ENCODE assay signal across 13 cellular contexts in the genomic region with DNA sequence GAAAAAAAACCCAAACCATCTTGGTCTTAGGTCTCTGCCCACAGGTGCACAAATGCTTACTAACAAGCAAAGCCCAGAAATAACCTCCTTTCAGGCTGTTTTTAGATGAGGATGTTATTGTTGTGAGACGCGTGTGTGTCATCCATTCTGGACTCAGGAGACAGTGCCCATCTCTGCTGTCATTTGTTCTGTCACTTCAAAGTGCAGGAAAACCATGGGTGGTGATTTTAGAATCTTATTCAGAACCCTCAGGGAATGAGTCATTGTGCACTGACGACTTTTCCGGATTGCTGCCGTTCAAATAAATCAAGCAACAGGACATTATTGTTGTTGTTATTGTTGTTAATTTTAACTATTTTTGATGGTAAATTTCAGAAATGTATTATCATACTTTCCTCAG.
DNase-seq lines count a peak whose midpoint lies in the region; ATAC-seq and TF ChIP-seq lines count a peak whose summit lies in the region.
"Had no signal": no experiment of that assay in that cellular context is flagged by ENCODE, and none has a peak within 500 bp of the region (broad histone marks: within the 10 kb centered on the region; RNA-seq: fewer than 3 reads in every experiment).

No MANE protein-coding gene starts in this region.

- intact Hi-C loops in CD8-positive, alpha-beta T cell (cut with DNase I, micrococcal nuclease) = no loop called here

- H3K36me3 ChIP-seq in CD8-positive, alpha-beta T cell (ENCODE audit: insufficient read depth, low read length) = no peaks in the 10 kb centered on the region
- H3K36me3 ChIP-seq in suprapubic skin = no peaks in the 10 kb centered on the region

- CTCF ChIA-PET in CD8-positive, alpha-beta T cell (lab: Charles Lee) = interaction anchor here (0.6 kb wide), 1 partner anchor 1026 kb away, joined by 3 read pairs; no protein-coding TSS in a partner anchor

- POLR2A ChIA-PET in CD8-positive, alpha-beta T cell (lab: Charles Lee) = no interaction called here

- DNase-seq in AG08395 (ENCODE audit: low spot score) (peak; percentile 48), fibroblast of mammary gland (ENCODE audit: low read depth) (peak; percentile 59), NCI-H510A treated with DMSO at 0.1 percent for 48 hours (lab: John Stamatoyannopoulos, UW) (no peak), suprapubic skin (ENCODE audit: low spot score in 2 of 2) (no peak), cerebellar cortex (ENCODE audit: low spot score) (no peak)
- peak in 1 of 7 experiments; percentile 21 for DNase-seq in CD8-positive, alpha-beta T cell
- DNase-seq in T-helper 2 cell treated with Interferon-gamma antibody and Interleukin-4, amounts not matched to agents 5 μg/mL and 100 μg/mL, for 36 hours (ENCODE audit: low spot score) = peak; percentile 18
- DNase-seq: activated B cell treated with CpG ODN at 0.5 μM for 24 hours; endodermal cell; NCI-H1105; NCI-H748 treated with DMSO at 0.1 percent for 48 hours; stimulated activated CD4-positive, alpha-beta T cell treated with anti-CD3 and anti-CD28 coated beads, Interleukin-2, amount 100 ng/mL, for 48 hours had no signal

- TF ChIP-seq POLR2A in suprapubic skin (IDR thresholded peaks at IDR 0.05) = no peak

- no peaks in the 10 kb centered on the region for H3K9me3 ChIP-seq in CD8-positive, alpha-beta T cell (ENCODE audit: low read length)
- no peaks in the 10 kb centered on the region for H3K9me3 ChIP-seq in suprapubic skin

- no peak for TF ChIP-seq CTCF in CD8-positive, alpha-beta T cell (IDR thresholded peaks at IDR 0.05)
- TF ChIP-seq CTCF in fibroblast of mammary gland (conservative IDR thresholded peaks at IDR 0.05; ENCODE audit: control insufficient read depth, insufficient read depth, low read depth, low read length) (no peak), suprapubic skin (IDR thresholded peaks at IDR 0.05) (no peak)

- H3K36me3 Mint-ChIP-seq in CD8-positive, alpha-beta T cell = no peaks in the 10 kb centered on the region
- peaks cover 7% of the 10 kb centered on the region for H3K36me3 Mint-ChIP-seq in T-helper 2 cell treated with Interferon-gamma antibody and Interleukin-4, amounts not matched to agents 5 μg/mL and 100 μg/mL, for 36 hours (ENCODE audit: low read depth)

- no peak overlapping the region for H3K27ac ChIP-seq in CD8-positive, alpha-beta T cell (ENCODE audit: low read depth, low read length)
- no peak overlapping the region for H3K27ac ChIP-seq in suprapubic skin

- H3K27ac Mint-ChIP-seq in CD8-positive, alpha-beta T cell = no peak overlapping the region
- peak overlapping the region; percentile 47 for H3K27ac Mint-ChIP-seq in T-helper 2 cell treated with Interferon-gamma antibody and Interleukin-4, amounts not matched to agents 5 μg/mL and 100 μg/mL, for 36 hours
- H3K27ac Mint-ChIP-seq: activated B cell treated with CpG ODN at 0.5 μM for 24 hours, endodermal cell had no signal

- H3K4me1 Mint-ChIP-seq in CD8-positive, alpha-beta T cell (ENCODE audit: low read depth) = no peaks in the 10 kb centered on the region
- peaks cover 21% of the 10 kb centered on the region for H3K4me1 Mint-ChIP-seq in T-helper 2 cell treated with Interferon-gamma antibody and Interleukin-4, amounts not matched to agents 5 μg/mL and 100 μg/mL, for 36 hours (ENCODE audit: low read depth)
- H3K4me1 Mint-ChIP-seq: endodermal cell had no signal

- ATAC-seq in CD8-positive, alpha-beta T cell = peak; percentile 48

- no peak overlapping the region for H3K4me3 Mint-ChIP-seq in CD8-positive, alpha-beta T cell
- no peak overlapping the region for H3K4me3 Mint-ChIP-seq in T-helper 2 cell treated with Interferon-gamma antibody and Interleukin-4, amounts not matched to agents 5 μg/mL and 100 μg/mL, for 36 hours
- H3K4me3 Mint-ChIP-seq: activated B cell treated with CpG ODN at 0.5 μM for 24 hours, endodermal cell had no signal

- H3K27me3 ChIP-seq in CD8-positive, alpha-beta T cell (ENCODE audit: insufficient read depth, low read length) = no peaks in the 10 kb centered on the region
- no peaks in the 10 kb centered on the region for H3K27me3 ChIP-seq in suprapubic skin

- H3K27me3 Mint-ChIP-seq in CD8-positive, alpha-beta T cell (ENCODE audit: low read depth) = peaks cover 23% of the 10 kb centered on the region
- H3K27me3 Mint-ChIP-seq in T-helper 2 cell treated with Interferon-gamma antibody and Interleukin-4, amounts not matched to agents 5 μg/mL and 100 μg/mL, for 36 hours (ENCODE audit: low read depth) = no peaks in the 10 kb centered on the region

- TF ChIP-seq EP300 in suprapubic skin (IDR thresholded peaks at IDR 0.05) = no peak

- H3K4me3 ChIP-seq in CD8-positive, alpha-beta T cell (ENCODE audit: low read depth, low read length) = no peak overlapping the region
- H3K4me3 ChIP-seq in fibroblast of mammary gland (ENCODE audit: control insufficient read depth, low read depth, low read length) (no peak overlapping the region), suprapubic skin (no peak overlapping the region)
- H3K4me3 ChIP-seq: lung had no signal

- 45% methylated on average over 5 of the region's 5 CpGs for WGBS in suprapubic skin

- H3K9me3 Mint-ChIP-seq in CD8-positive, alpha-beta T cell = no peaks in the 10 kb centered on the region
- H3K9me3 Mint-ChIP-seq in T-helper 2 cell treated with Interferon-gamma antibody and Interleukin-4, amounts not matched to agents 5 μg/mL and 100 μg/mL, for 36 hours = peaks cover 14% of the 10 kb centered on the region
- H3K9me3 Mint-ChIP-seq: activated B cell treated with CpG ODN at 0.5 μM for 24 hours, endodermal cell had no signal

- H3K4me1 ChIP-seq in CD8-positive, alpha-beta T cell (ENCODE audit: insufficient read depth, low read length) = no peaks in the 10 kb centered on the region
- peaks cover 17% of the 10 kb centered on the region for H3K4me1 ChIP-seq in suprapubic skin

Comparison
In these comparisons a context has a peak if more than half of its experiments do, and no peak if none do; other contexts are left out.
1. DNase-seq: peak in AG08395 (single experiment), T-helper 2 cell treated with Interferon-gamma antibody and Interleukin-4, amounts not matched to agents 5 μg/mL and 100 μg/mL, for 36 hours (single experiment) and fibroblast of mammary gland (single experiment); none in NCI-H510A treated with DMSO at 0.1 percent for 48 hours (single experiment), suprapubic skin (0 of 2) and cerebellar cortex (single experiment).